In genomic region chr7:155590215-155591023, GRCh38 we compare ENCODE assay signal across 10 cellular contexts. TPM values are rescaled to one million over a fixed set of nuclear protein-coding genes. Genes with fewer than 3 reads are reported as not detected.
DNase-seq lines count a peak whose midpoint lies in the region; TF ChIP-seq lines count a peak whose summit lies in the region.
"Had no signal": no experiment of that assay in that cellular context is flagged by ENCODE, and none has a peak within 500 bp of the region (broad histone marks: within the 10 kb centered on the region; RNA-seq: fewer than 3 reads in every experiment).

No MANE protein-coding gene starts in this region.

- POLR2A ChIA-PET in SK-N-SH (lab: Yijun Ruan, JAX) = no interaction called here

- H3K9me3 ChIP-seq in SK-N-SH (no peaks in the 10 kb centered on the region), hepatocyte (ENCODE audit: low read depth) (no peaks in the 10 kb centered on the region), colonic mucosa (no peaks in the 10 kb centered on the region)
- H3K9me3 ChIP-seq: thoracic aorta had no signal

- no peaks in the 10 kb centered on the region for H3K9me3 Mint-ChIP-seq in activated naive CD4-positive, alpha-beta T cell treated with anti-CD3 and anti-CD28 coated beads for 36 hours

- TF ChIP-seq CTCF in SK-N-SH (IDR thresholded peaks at IDR 0.05) = no peak
- TF ChIP-seq CTCF in hepatocyte (IDR thresholded peaks at IDR 0.05; ENCODE audit: poor library complexity) = no peak
- TF ChIP-seq CTCF in colonic mucosa (IDR thresholded peaks at IDR 0.05) = no peak

- H3K27ac Mint-ChIP-seq in activated naive CD4-positive, alpha-beta T cell treated with anti-CD3 and anti-CD28 coated beads for 36 hours = no peak overlapping the region

- no peak for TF ChIP-seq RAD21 in SK-N-SH (IDR thresholded peaks at IDR 0.05; ENCODE audit: low read length)

- CTCF ChIA-PET in SK-N-SH (lab: Yijun Ruan, JAX) = interaction anchor here (0.5 to 8.2 kb wide), 7 partner anchors 8 to 210 kb away, joined by 3 to 117 read pairs (median 4); no protein-coding TSS in a partner anchor
- CTCF ChIA-PET in activated naive CD4-positive, alpha-beta T cell treated with anti-CD3 and anti-CD28 coated beads for 36 hours (lab: Charles Lee) = interaction anchor here (0.6 to 1.4 kb wide), 2 partner anchors 9 to 178 kb away, joined by 3 to 7 read pairs; no protein-coding TSS in a partner anchor

- no peak overlapping the region for H3K27ac ChIP-seq in SK-N-SH (ENCODE audit: low read depth in 2 of 2, low read length in 1 of 2)
- H3K27ac ChIP-seq in hepatocyte = no peak overlapping the region
- no peak overlapping the region for H3K27ac ChIP-seq in colonic mucosa
- H3K27ac ChIP-seq: thoracic aorta had no signal

- H3K9me2 ChIP-seq in SK-N-SH (no peaks in the 10 kb centered on the region), hepatocyte (replicated peaks; ENCODE audit: insufficient read depth) (no peaks in the 10 kb centered on the region)

- peaks cover 42% of the 10 kb centered on the region for H3K27me3 ChIP-seq in SK-N-SH (ENCODE audit: insufficient read depth)
- no peaks in the 10 kb centered on the region for H3K27me3 ChIP-seq in hepatocyte
- no peaks in the 10 kb centered on the region for H3K27me3 ChIP-seq in colonic mucosa

- H3K36me3 ChIP-seq in SK-N-SH (replicated peaks in 1 of 2; ENCODE audit: control insufficient read depth in 1 of 2, insufficient read depth in 2 of 2, low read length in 1 of 2) (no peaks in the 10 kb centered on the region), hepatocyte (replicated peaks; ENCODE audit: insufficient read depth, low read depth) (no peaks in the 10 kb centered on the region), colonic mucosa (no peaks in the 10 kb centered on the region)
- H3K36me3 ChIP-seq: thoracic aorta had no signal

- H3K36me3 Mint-ChIP-seq in activated naive CD4-positive, alpha-beta T cell treated with anti-CD3 and anti-CD28 coated beads for 36 hours (ENCODE audit: low read depth) = no peaks in the 10 kb centered on the region

- H2AFZ ChIP-seq in SK-N-SH (ENCODE audit: low read depth) (no peak overlapping the region), hepatocyte (no peak overlapping the region)

- no peaks in the 10 kb centered on the region for H3K79me2 ChIP-seq in SK-N-SH (ENCODE audit: insufficient read depth)
- no peaks in the 10 kb centered on the region for H3K79me2 ChIP-seq in hepatocyte

- H3K4me2 ChIP-seq in SK-N-SH (no peak overlapping the region), hepatocyte (no peak overlapping the region)

- H3K4me1 ChIP-seq in SK-N-SH (ENCODE audit: control insufficient read depth in 1 of 2, insufficient read depth in 2 of 2, low read depth in 1 of 2, low read length in 1 of 2) (peaks cover 0 to 13% of the 10 kb centered on the region in 2 experiments; a peak in 1 of 4 replicates), hepatocyte (ENCODE audit: insufficient read depth) (peaks cover 3% of the 10 kb centered on the region), colonic mucosa (no peaks in the 10 kb centered on the region)

- H4K20me1 ChIP-seq in SK-N-SH (ENCODE audit: insufficient read depth) (no peaks in the 10 kb centered on the region), hepatocyte (ENCODE audit: insufficient read depth, poor library complexity, severe bottlenecking) (no peaks in the 10 kb centered on the region)

- no peaks in the 10 kb centered on the region for H3K4me1 Mint-ChIP-seq in activated naive CD4-positive, alpha-beta T cell treated with anti-CD3 and anti-CD28 coated beads for 36 hours (ENCODE audit: low read depth)

- H3K4me3 ChIP-seq in SK-N-SH (ENCODE audit: low read depth in 2 of 2, low read length in 1 of 2) (no peak overlapping the region), hepatocyte (no peak overlapping the region), colonic mucosa (no peak overlapping the region)
- H3K4me3 ChIP-seq: thoracic aorta had no signal

- intact Hi-C loops in activated naive CD4-positive, alpha-beta T cell treated with anti-CD3 and anti-CD28 coated beads for 36 hours (cut with micrococcal nuclease) = no loop called here
- intact Hi-C loops in colonic mucosa (cut with DNase I) = loop anchor here (10.0 kb wide), 1 partner anchor 174 kb away; no protein-coding TSS in a partner anchor

- H3F3A ChIP-seq in SK-N-SH (replicated peaks; ENCODE audit: insufficient read depth) = no peaks in the 10 kb centered on the region

- DNase-seq in DMS 273 (lab: John Stamatoyannopoulos, UW; ENCODE audit: unreplicated experiment) (peak; percentile 90), HT-29 (ENCODE audit: low spot score) (peak; percentile 73), SK-N-SH (peak; percentile 72), hepatocyte (ENCODE audit: low spot score) (peak; percentile 54), colonic mucosa (no peak)
- no peak for DNase-seq in activated naive CD4-positive, alpha-beta T cell treated with anti-CD3 and anti-CD28 coated beads for 36 hours
- DNase-seq in activated T-cell treated with anti-CD3 and anti-CD28 coated beads, Interleukin-2, amount 50 U/mL, for 1 hour = no peak
- DNase-seq in stimulated activated CD4-positive, alpha-beta T cell treated with anti-CD3 and anti-CD28 coated beads, Interleukin-1b, Interleukin-23, amount 100 ng/mL, for 48 hours = no peak

- H3K27me3 Mint-ChIP-seq in activated naive CD4-positive, alpha-beta T cell treated with anti-CD3 and anti-CD28 coated beads for 36 hours (ENCODE audit: low read depth) = peaks cover 31% of the 10 kb centered on the region

- no peak overlapping the region for H3K4me3 Mint-ChIP-seq in activated naive CD4-positive, alpha-beta T cell treated with anti-CD3 and anti-CD28 coated beads for 36 hours

- WGBS in SK-N-SH (ENCODE audit: low lambda C conversion rate) = 76% methylated on average over 18 of the region's 20 CpGs
- WGBS in hepatocyte (ENCODE audit: low lambda C conversion rate, missing lambda C conversion rate) = 77% methylated on average over 20 of the region's 20 CpGs

- H3K9ac ChIP-seq in SK-N-SH (no peak overlapping the region), colonic mucosa (ENCODE audit: low read depth in 2 of 2, low read length in 2 of 2) (no peak overlapping the region)

- TF ChIP-seq EP300 in SK-N-SH (IDR thresholded peaks at IDR 0.05; ENCODE audit: borderline replicate concordance in 1 of 2, low read depth in 1 of 2, low read length in 1 of 2) = no peak

TF ChIP-seq in SK-N-SH, 30 proteins besides CTCF, POLR2A, EP300 and RAD21 (continues in another document):
- no peak for TF ChIP-seq PBX3 (IDR thresholded peaks at IDR 0.05)
- TF ChIP-seq TCF12 (IDR thresholded peaks at IDR 0.05) = no peak
- TF ChIP-seq USF2 (IDR thresholded peaks at IDR 0.05; ENCODE audit: borderline replicate concordance, low read depth, low read length) = no peak
- TF ChIP-seq CHD2 (IDR thresholded peaks at IDR 0.05; ENCODE audit: low read length, partially characterized antibody) = no peak
- no peak for TF ChIP-seq RCOR1 (IDR thresholded peaks at IDR 0.05; ENCODE audit: low read length)
- no peak for TF ChIP-seq GABPA (IDR thresholded peaks at IDR 0.05; ENCODE audit: low read depth)
- no peak for TF ChIP-seq SIN3A (IDR thresholded peaks at IDR 0.05; ENCODE audit: borderline replicate concordance, low read depth, low read length)
- TF ChIP-seq JUND (IDR thresholded peaks at IDR 0.05) = no peak
- TF ChIP-seq SMC3 (IDR thresholded peaks at IDR 0.05; ENCODE audit: low read depth, low read length) = no peak
- no peak for TF ChIP-seq MXI1 (IDR thresholded peaks at IDR 0.05; ENCODE audit: low read depth, low read length)

RNA-seq across cellular contexts. Expression of gene CNPY1, which starts 44.1 kb away (rescaled TPM):
- total RNA-seq in HT-29 (2014; rRNA removed; shearing (Covaris generic)) = not detected in 2 replicates
- polyA plus RNA-seq in SK-N-SH (2012; rRNA removed) = not detected in 2 replicates
- polyA plus RNA-seq in SK-N-SH (2012; cell fraction: cytosol; rRNA removed) = not detected in 2 replicates
- not detected in 2 replicates for polyA plus RNA-seq in SK-N-SH (2012; cell fraction: nucleus; rRNA removed)
- total RNA-seq in hepatocyte = not detected in 2 replicates
- polyA plus RNA-seq in hepatocyte = not detected in 2 replicates
- not detected for total RNA-seq in activated naive CD4-positive, alpha-beta T cell treated with anti-CD3 and anti-CD28 coated beads for 36 hours
- not detected for total RNA-seq in colonic mucosa
- total RNA-seq: thoracic aorta had no signal
- polyA plus RNA-seq: keratinocyte had no signal

RNA-seq across cellular contexts. Expression of gene RBM33, which starts 54.0 kb away (rescaled TPM):
- 36.6 and 45.2 TPM in 2 replicates for total RNA-seq in HT-29 (2014; rRNA removed; shearing (Covaris generic))
- polyA plus RNA-seq in SK-N-SH (2012; rRNA removed) (11.8 and 13.8 TPM in 2 replicates), hepatocyte (40.8 and 42.7 TPM in 2 replicates)
- 6.8 and 7.4 TPM in 2 replicates for polyA plus RNA-seq in SK-N-SH (2012; cell fraction: cytosol; rRNA removed)
- polyA plus RNA-seq in SK-N-SH (2012; cell fraction: nucleus; rRNA removed) = 81.1 and 97.7 TPM in 2 replicates
- total RNA-seq in hepatocyte (18.3 and 24.8 TPM in 2 replicates), colonic mucosa (10 to 100 TPM; 56.9 to 60.2 TPM)
- 10 to 100 TPM; 65.5 to 66.3 TPM for total RNA-seq in activated naive CD4-positive, alpha-beta T cell treated with anti-CD3 and anti-CD28 coated beads for 36 hours

Comparison
In these comparisons a context has a peak if more than half of its experiments do, and no peak if none do; other contexts are left out.
1. DNase-seq: peak in DMS 273 (single experiment), HT-29 (single experiment), SK-N-SH (single experiment) and hepatocyte (single experiment); none in activated naive CD4-positive, alpha-beta T cell treated with anti-CD3 and anti-CD28 coated beads for 36 hours (single experiment), activated T-cell treated with anti-CD3 and anti-CD28 coated beads, Interleukin-2, amount 50 U/mL, for 1 hour (single experiment), stimulated activated CD4-positive, alpha-beta T cell treated with anti-CD3 and anti-CD28 coated beads, Interleukin-1b, Interleukin-23, amount 100 ng/mL, for 48 hours (single experiment) and colonic mucosa (single experiment).